21 cellular contexts compared by ENCODE assay signal in the genomic region with DNA sequence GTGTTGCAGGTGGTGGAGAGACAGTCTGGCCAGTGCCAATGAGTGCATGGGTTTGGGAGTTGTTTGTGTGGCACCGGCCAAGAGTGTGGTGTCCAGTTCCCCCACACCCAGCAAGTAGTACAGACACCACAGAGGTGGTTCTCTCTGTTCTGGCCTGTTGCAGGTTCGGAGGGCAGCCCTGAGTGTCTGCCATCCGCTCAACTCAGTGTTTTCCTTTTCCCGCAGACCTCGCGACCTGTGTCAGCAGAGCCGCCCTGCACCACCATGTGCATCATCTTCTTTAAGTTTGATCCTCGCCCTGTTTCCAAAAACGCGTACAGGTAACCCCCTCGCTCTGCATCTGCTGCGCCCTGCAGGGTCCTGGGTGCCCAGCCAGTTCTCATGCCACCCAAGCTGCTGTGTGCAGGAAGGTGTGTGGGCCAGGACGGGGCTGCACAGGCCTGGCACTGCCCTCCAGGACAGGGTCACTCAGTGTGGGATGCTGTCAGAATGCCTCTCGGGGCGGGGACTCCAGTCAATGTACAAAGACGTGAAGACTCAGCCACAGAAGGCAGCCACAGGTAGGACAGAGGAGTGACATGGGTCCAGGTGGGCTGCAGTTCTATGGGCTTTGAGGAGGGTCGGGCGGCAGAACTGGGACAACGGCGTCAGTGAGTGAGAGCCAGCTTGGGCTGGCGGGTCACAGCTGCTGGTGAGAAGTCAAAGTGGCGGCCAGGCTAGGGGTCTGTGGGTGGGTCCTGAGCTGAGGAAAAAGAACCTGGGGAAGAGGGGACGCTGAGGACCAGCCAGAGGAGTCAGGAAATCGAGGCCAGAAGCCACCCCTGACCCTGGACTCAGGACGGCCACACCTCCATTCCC. TPM values are rescaled to one million over a fixed set of nuclear protein-coding genes. Genes with fewer than 3 reads are reported as not detected.
DNase-seq lines count a peak whose midpoint lies in the region; ATAC-seq and TF ChIP-seq lines count a peak whose summit lies in the region.
"Had no signal": no experiment of that assay in that cellular context is flagged by ENCODE, and none has a peak within 500 bp of the region (broad histone marks: within the 10 kb centered on the region; RNA-seq: fewer than 3 reads in every experiment).

No MANE protein-coding gene starts in this region.

- H3K9me3 ChIP-seq in osteoblast (ENCODE audit: low read depth, low read length), result no peaks in the 10 kb centered on the region
- H3K9me3 ChIP-seq: A549, neutrophil, Peyer's patch, SJSA1 had no signal

- H4K20me1 ChIP-seq in osteoblast (ENCODE audit: insufficient read depth, low read length), result peaks cover 34% of the 10 kb centered on the region

- H2AFZ ChIP-seq in osteoblast (ENCODE audit: low read length), result no peak overlapping the region

- no peak for ATAC-seq in activated CD8-positive, alpha-beta memory T cell treated with anti-CD3 and anti-CD28 coated beads, Interleukin-2, amount 10 ng/mL, durations not matched to agents 7 days and 5 days
- ATAC-seq in HG03139 (IDR thresholded peaks at IDR 0.05; ENCODE audit: unreplicated experiment), result no peak
- ATAC-seq in GM18502 (IDR thresholded peaks at IDR 0.05; ENCODE audit: poor library complexity, unreplicated experiment), result no peak
- ATAC-seq: A549 had no signal

- H3K27ac Mint-ChIP-seq in activated CD8-positive, alpha-beta memory T cell treated with anti-CD3 and anti-CD28 coated beads, Interleukin-2, amount 10 ng/mL, durations not matched to agents 7 days and 5 days, result peak overlapping the region; percentile 29
- H3K27ac Mint-ChIP-seq in activated naive CD8-positive, alpha-beta T cell treated with anti-CD3 and anti-CD28 coated beads for 36 hours, result peak overlapping the region; percentile 14
- H3K27ac Mint-ChIP-seq: activated naive CD8-positive, alpha-beta T cell treated with anti-CD3 and anti-CD28 coated beads, Interleukin-2, amount 10 ng/mL, durations not matched to agents 7 days and 5 days had no signal

- peaks cover 15% of the 10 kb centered on the region for H3K36me3 Mint-ChIP-seq in activated CD8-positive, alpha-beta memory T cell treated with anti-CD3 and anti-CD28 coated beads, Interleukin-2, amount 10 ng/mL, durations not matched to agents 7 days and 5 days
- no peaks in the 10 kb centered on the region for H3K36me3 Mint-ChIP-seq in activated naive CD8-positive, alpha-beta T cell treated with anti-CD3 and anti-CD28 coated beads for 36 hours

- H3K4me1 ChIP-seq in osteoblast (ENCODE audit: insufficient read depth, low read length), result peaks cover 7% of the 10 kb centered on the region
- H3K4me1 ChIP-seq: A549, SJSA1 had no signal

- no peaks in the 10 kb centered on the region for H3K9me3 Mint-ChIP-seq in activated CD8-positive, alpha-beta memory T cell treated with anti-CD3 and anti-CD28 coated beads, Interleukin-2, amount 10 ng/mL, durations not matched to agents 7 days and 5 days (ENCODE audit: low read depth)
- no peaks in the 10 kb centered on the region for H3K9me3 Mint-ChIP-seq in activated naive CD8-positive, alpha-beta T cell treated with anti-CD3 and anti-CD28 coated beads for 36 hours
- H3K9me3 Mint-ChIP-seq: activated naive CD8-positive, alpha-beta T cell treated with anti-CD3 and anti-CD28 coated beads, Interleukin-2, amount 10 ng/mL, durations not matched to agents 7 days and 5 days had no signal

- peaks cover 33% of the 10 kb centered on the region for H3K36me3 ChIP-seq in osteoblast (ENCODE audit: insufficient read depth, low read length)

- H3K27me3 Mint-ChIP-seq in activated CD8-positive, alpha-beta memory T cell treated with anti-CD3 and anti-CD28 coated beads, Interleukin-2, amount 10 ng/mL, durations not matched to agents 7 days and 5 days, result no peaks in the 10 kb centered on the region
- H3K27me3 Mint-ChIP-seq in activated naive CD8-positive, alpha-beta T cell treated with anti-CD3 and anti-CD28 coated beads for 36 hours, result no peaks in the 10 kb centered on the region
- H3K27me3 Mint-ChIP-seq: activated naive CD8-positive, alpha-beta T cell treated with anti-CD3 and anti-CD28 coated beads, Interleukin-2, amount 10 ng/mL, durations not matched to agents 7 days and 5 days had no signal

- TF ChIP-seq CTCF in GM12864 (IDR thresholded peaks at IDR 0.05; ENCODE audit: low read depth, low read length, missing control alignments) (no peak), osteoblast (IDR thresholded peaks at IDR 0.05; ENCODE audit: extremely low read depth, low read depth, low read length) (no peak)

- H3K4me3 ChIP-seq in GM12864 (ENCODE audit: low read depth, low read length) (peak overlapping the region; percentile 1), osteoblast (ENCODE audit: insufficient read depth, low read length) (no peak overlapping the region)
- H3K4me3 ChIP-seq: A549, Peyer's patch, SJSA1 had no signal

- peaks cover 53% of the 10 kb centered on the region for H3K79me2 ChIP-seq in osteoblast (ENCODE audit: insufficient read depth, low read length)

- H3K27me3 ChIP-seq in osteoblast (ENCODE audit: insufficient read depth, low read length), result no peaks in the 10 kb centered on the region
- H3K27me3 ChIP-seq: neutrophil, Peyer's patch, SJSA1 had no signal

- DNase-seq in activated CD8-positive, alpha-beta memory T cell treated with anti-CD3 and anti-CD28 coated beads, Interleukin-2, amount 10 ng/mL, durations not matched to agents 7 days and 5 days, result no peak
- DNase-seq in activated CD8-positive, alpha-beta memory T cell treated with anti-CD3 and anti-CD28 coated beads, Interleukin-2, amount 50 U/mL, for 48 hours, result no peak
- DNase-seq in GM12864 (ENCODE audit: low read depth) (no peak), osteoblast (ENCODE audit: insufficient read length, low spot score, missing footprints) (peak; percentile 58), NCI-H1436 (lab: John Stamatoyannopoulos, UW) (no peak)
- no peak for DNase-seq in activated naive CD8-positive, alpha-beta T cell treated with anti-CD3 and anti-CD28 coated beads for 36 hours
- DNase-seq: activated naive CD8-positive, alpha-beta T cell treated with anti-CD3 and anti-CD28 coated beads, Interleukin-2, amount 10 ng/mL, durations not matched to agents 7 days and 5 days; cerebellar nuclear complex; DND-41; erythroblast; GOT3; head of caudate nucleus; NCI-H187 treated with DMSO at 0.1 percent for 48 hours; NCI-H524 treated with DMSO at 0.1 percent for 48 hours; NK-92 treated with Interleukin-12 subunit alpha and Interleukin-12 subunit beta, amount 100 ng/mL, for 24 hours; Peyer's patch had no signal

- no peak overlapping the region for H3K4me2 ChIP-seq in osteoblast (ENCODE audit: insufficient read depth, low read length)
- H3K4me2 ChIP-seq: A549 had no signal

- no peak overlapping the region for H3K4me3 Mint-ChIP-seq in activated CD8-positive, alpha-beta memory T cell treated with anti-CD3 and anti-CD28 coated beads, Interleukin-2, amount 10 ng/mL, durations not matched to agents 7 days and 5 days
- H3K4me3 Mint-ChIP-seq in activated naive CD8-positive, alpha-beta T cell treated with anti-CD3 and anti-CD28 coated beads for 36 hours, result no peak overlapping the region
- H3K4me3 Mint-ChIP-seq: activated naive CD8-positive, alpha-beta T cell treated with anti-CD3 and anti-CD28 coated beads, Interleukin-2, amount 10 ng/mL, durations not matched to agents 7 days and 5 days had no signal

- no peak overlapping the region for H3K27ac ChIP-seq in osteoblast (ENCODE audit: low read depth, low read length)
- H3K27ac ChIP-seq: A549, neutrophil, Peyer's patch, SJSA1 had no signal

- CTCF ChIA-PET in activated CD8-positive, alpha-beta memory T cell treated with anti-CD3 and anti-CD28 coated beads, Interleukin-2, amount 10 ng/mL, durations not matched to agents 7 days and 5 days (lab: Charles Lee), result no interaction called here

- peaks cover 32% of the 10 kb centered on the region for H3K4me1 Mint-ChIP-seq in activated CD8-positive, alpha-beta memory T cell treated with anti-CD3 and anti-CD28 coated beads, Interleukin-2, amount 10 ng/mL, durations not matched to agents 7 days and 5 days
- peaks cover 2% of the 10 kb centered on the region for H3K4me1 Mint-ChIP-seq in activated naive CD8-positive, alpha-beta T cell treated with anti-CD3 and anti-CD28 coated beads for 36 hours

RNA-seq across cellular contexts. Expression of a gene that starts 15.9 kb away (rescaled TPM):
- 10 to 100 TPM; 36.7 to 44.5 TPM for total RNA-seq in activated CD8-positive, alpha-beta memory T cell treated with anti-CD3 and anti-CD28 coated beads, Interleukin-2, amount 10 ng/mL, durations not matched to agents 7 days and 5 days
- total RNA-seq in activated naive CD8-positive, alpha-beta T cell treated with anti-CD3 and anti-CD28 coated beads for 36 hours, result 10 to 100 TPM; 16.5 to 21.5 TPM
- 41.8 and 43.8 TPM in 2 replicates for total RNA-seq in osteoblast

RNA-seq across cellular contexts. Expression of a gene that starts 20.1 kb away (rescaled TPM):
- total RNA-seq in activated CD8-positive, alpha-beta memory T cell treated with anti-CD3 and anti-CD28 coated beads, Interleukin-2, amount 10 ng/mL, durations not matched to agents 7 days and 5 days, result under 1 TPM; 0.50 to 0.70 TPM
- 1 to 10 TPM; 1.1 to 1.6 TPM for total RNA-seq in activated naive CD8-positive, alpha-beta T cell treated with anti-CD3 and anti-CD28 coated beads for 36 hours
- total RNA-seq in osteoblast, result 19.7 and 27.1 TPM in 2 replicates

RNA-seq across cellular contexts. Expression of a gene that starts 43.3 kb away (rescaled TPM):
- total RNA-seq in activated CD8-positive, alpha-beta memory T cell treated with anti-CD3 and anti-CD28 coated beads, Interleukin-2, amount 10 ng/mL, durations not matched to agents 7 days and 5 days, result 10 to 100 TPM; 70.4 to 71.9 TPM
- 10 to 100 TPM; 42.6 to 47.0 TPM for total RNA-seq in activated naive CD8-positive, alpha-beta T cell treated with anti-CD3 and anti-CD28 coated beads for 36 hours
- total RNA-seq in osteoblast, result 25.9 and 44.2 TPM in 2 replicates
